In the genomic region with DNA sequence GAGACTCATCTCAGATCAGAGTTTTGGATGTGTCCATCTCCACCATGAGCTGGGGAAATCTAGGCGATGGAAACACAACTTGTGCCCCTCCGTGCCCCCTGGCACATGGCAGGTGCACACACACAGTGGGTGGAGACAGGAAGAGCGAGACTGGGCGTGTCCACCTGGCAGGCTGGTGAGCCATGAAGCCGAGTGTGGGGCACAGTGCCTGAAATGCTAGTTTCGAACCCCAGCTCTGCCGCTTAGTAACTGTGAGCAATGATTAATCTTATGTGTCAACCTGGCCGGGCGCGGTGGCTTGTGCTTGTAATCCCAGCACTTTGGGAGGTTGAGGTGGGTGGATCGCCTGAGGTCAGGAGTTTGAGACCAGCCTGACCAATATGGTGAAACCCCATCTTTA, we compare ENCODE assay signal across 28 cellular contexts.
DNase-seq lines count a peak whose midpoint lies in the region; ATAC-seq, FAIRE-seq and TF ChIP-seq lines count a peak whose summit lies in the region.
"Had no signal": no experiment of that assay in that cellular context is flagged by ENCODE, and none has a peak within 500 bp of the region (broad histone marks: within the 10 kb centered on the region; RNA-seq: fewer than 3 reads in every experiment).

No MANE protein-coding gene starts in this region.

- intact Hi-C loops in Right ventricle myocardium inferior (cut with DNase I) (no loop called here), kidney (cut with DNase I) (no loop called here)

- DNase-seq in Right ventricle myocardium inferior (ENCODE audit: missing footprints) (peak; percentile 41), right atrium auricular region (ENCODE audit: low spot score) (no peak), kidney (peak; percentile 58), NCI-H2107 treated with DMSO at 0.1 percent for 48 hours (lab: John Stamatoyannopoulos, UW; ENCODE audit: unreplicated experiment) (no peak)
- DNase-seq in stimulated activated CD4-positive, alpha-beta T cell treated with anti-CD3 and anti-CD28 coated beads, Interleukin-1b, Interleukin-23, amount 100 ng/mL, for 48 hours, result no peak
- DNase-seq: ACHN; C1 segment of cervical spinal cord; Calu3; CD8-positive, alpha-beta memory T cell; DMS153; NCI-H1105; NCI-H146; NCI-H2029; NCI-H226; NCI-H510A treated with DMSO at 0.1 percent for 48 hours; NCI-H82; SIG-M5; SK-N-SH had no signal

- H3K27me3 ChIP-seq in right atrium auricular region (no peaks in the 10 kb centered on the region), SU-DHL-6 (ENCODE audit: low read length) (no peaks in the 10 kb centered on the region)

- H3K27ac ChIP-seq in right atrium auricular region (no peak overlapping the region), SU-DHL-6 (ENCODE audit: low read depth, low read length) (peak overlapping the region; percentile 60), kidney (ENCODE audit: low read depth in 2 of 2, low read length in 2 of 2) (no peak overlapping the region)
- H3K27ac ChIP-seq: 22Rv1, KMS-11 had no signal

- H3K9ac ChIP-seq in SU-DHL-6 (ENCODE audit: low read length) (peak overlapping the region; percentile 37), kidney (ENCODE audit: low read length in 2 of 2) (no peak overlapping the region)
- H3K9ac ChIP-seq: KMS-11, SK-N-SH had no signal

- H3K4me3 ChIP-seq in right atrium auricular region (no peak overlapping the region), SU-DHL-6 (ENCODE audit: insufficient read depth, low read length, poor library complexity, severe bottlenecking) (peak overlapping the region; percentile 20), kidney (ENCODE audit: low read length in 2 of 2) (no peak overlapping the region)
- H3K4me3 ChIP-seq: GM23338, HAP-1 had no signal

- H3F3A ChIP-seq in SU-DHL-6 (ENCODE audit: insufficient read depth), result peaks cover 10% of the 10 kb centered on the region; the same call in 1 of the 2 replicates

- no peaks in the 10 kb centered on the region for H3K9me2 ChIP-seq in SU-DHL-6 (replicated peaks; ENCODE audit: insufficient read depth, low read length)
- H3K9me2 ChIP-seq: SK-N-SH had no signal

- no peaks in the 10 kb centered on the region for H4K20me1 ChIP-seq in SU-DHL-6 (ENCODE audit: low read depth, low read length)

- H3K36me3 ChIP-seq in right atrium auricular region, result no peaks in the 10 kb centered on the region
- no peaks in the 10 kb centered on the region for H3K36me3 ChIP-seq in SU-DHL-6 (ENCODE audit: low read length)
- H3K36me3 ChIP-seq in kidney (ENCODE audit: control insufficient read depth in 1 of 2, insufficient read depth in 2 of 2, low read length in 2 of 2), result no peaks in the 10 kb centered on the region
- H3K36me3 ChIP-seq: HAP-1 had no signal

- H2AFZ ChIP-seq in SU-DHL-6 (ENCODE audit: low read depth, low read length, severe bottlenecking), result no peak overlapping the region
- H2AFZ ChIP-seq: GM23338 had no signal

- ATAC-seq in Right ventricle myocardium inferior (no peak), HG03280 (IDR thresholded peaks at IDR 0.05; ENCODE audit: unreplicated experiment) (no peak), HG02610 (IDR thresholded peaks at IDR 0.05; ENCODE audit: unreplicated experiment) (no peak)
- ATAC-seq: GM23338 had no signal

- TF ChIP-seq CTCF in right atrium auricular region (IDR thresholded peaks at IDR 0.05) (no peak), SU-DHL-6 (IDR thresholded peaks at IDR 0.05; ENCODE audit: insufficient read depth, low read length, poor library complexity, severe bottlenecking) (no peak), kidney (IDR thresholded peaks at IDR 0.05; ENCODE audit: borderline replicate concordance, extremely low read depth, insufficient read depth) (no peak)

- H3K4me2 ChIP-seq in SU-DHL-6 (ENCODE audit: low read depth, low read length, poor library complexity, severe bottlenecking), result peak overlapping the region; percentile 60
- H3K4me2 ChIP-seq: GM23338, KMS-11, SK-N-SH had no signal

- H3K9me3 ChIP-seq in right atrium auricular region, result peaks cover 5 to 22% of the 10 kb centered on the region in 2 donors
- H3K9me3 ChIP-seq in SU-DHL-6 (ENCODE audit: insufficient read depth, low read length), result peaks cover 7% of the 10 kb centered on the region; the same call in 1 of the 2 replicates
- H3K9me3 ChIP-seq in kidney (ENCODE audit: control insufficient read depth in 1 of 2, low read length in 2 of 2), result peaks cover 3 to 12% of the 10 kb centered on the region in 2 donors
- H3K9me3 ChIP-seq: HAP-1 had no signal

- no peaks in the 10 kb centered on the region for H3K79me2 ChIP-seq in SU-DHL-6 (ENCODE audit: insufficient read depth, low read length)

- no peak for FAIRE-seq in kidney (lab: Jason Lieb, UNC)
- FAIRE-seq: GM12892, GM18507, HTR-8/SVneo had no signal

- no peaks in the 10 kb centered on the region for H3K4me1 ChIP-seq in right atrium auricular region
- H3K4me1 ChIP-seq in kidney (ENCODE audit: control insufficient read depth in 1 of 2, insufficient read depth in 1 of 2, low read depth in 1 of 2, low read length in 2 of 2), result no peaks in the 10 kb centered on the region
- H3K4me1 ChIP-seq: HAP-1 had no signal

Comparison
In these comparisons a context has a peak if more than half of its experiments do, and no peak if none do; other contexts are left out.
1. DNase-seq: peak in Right ventricle myocardium inferior (single experiment) and kidney (single experiment); none in right atrium auricular region (single experiment), stimulated activated CD4-positive, alpha-beta T cell treated with anti-CD3 and anti-CD28 coated beads, Interleukin-1b, Interleukin-23, amount 100 ng/mL, for 48 hours (single experiment) and NCI-H2107 treated with DMSO at 0.1 percent for 48 hours (single experiment).